8 cellular contexts compared by ENCODE assay signal in the genomic region with DNA sequence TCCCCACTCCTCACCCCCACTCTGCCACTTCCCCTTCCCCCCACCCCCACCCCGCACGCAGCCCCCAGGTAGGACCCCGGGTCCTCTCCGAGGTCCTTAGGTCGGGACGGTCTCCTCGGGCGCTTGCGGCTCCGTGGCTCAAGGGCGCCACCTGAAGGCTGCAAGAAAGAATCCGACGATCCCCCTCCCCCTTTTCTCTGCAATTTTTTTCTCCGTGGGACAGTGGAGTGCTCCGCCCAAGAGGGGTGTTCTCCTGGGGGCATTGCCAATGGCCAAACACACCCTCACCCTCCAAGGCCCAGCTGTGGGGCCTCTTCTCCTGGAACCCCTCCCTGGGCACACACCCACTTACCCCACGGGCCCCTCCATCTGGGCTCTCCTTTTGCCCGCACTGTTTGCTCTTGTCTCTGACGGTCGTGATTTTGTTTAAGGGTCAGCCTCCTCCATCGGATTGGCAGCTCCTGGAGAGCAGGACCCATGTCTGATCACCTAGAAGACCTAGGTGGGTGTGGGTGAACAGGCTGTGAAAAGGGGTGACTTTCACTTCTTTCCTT. TPM values are rescaled to one million over a fixed set of nuclear protein-coding genes. Genes with fewer than 3 reads are reported as not detected.
A peak's percentile ranks its signal among the peaks of the same experiment; 100 is the strongest.
DNase-seq lines count a peak whose midpoint lies in the region; ATAC-seq, FAIRE-seq and TF ChIP-seq lines count a peak whose summit lies in the region.

No MANE protein-coding gene starts in this region.

- H3K36me3 ChIP-seq in GM12878 (ENCODE audit: control insufficient read depth in 2 of 2, insufficient read depth in 2 of 2, low read length in 1 of 2), result no peaks in the 10 kb centered on the region
- no peaks in the 10 kb centered on the region for H3K36me3 ChIP-seq in keratinocyte (ENCODE audit: control insufficient read depth in 2 of 2, extremely low read depth in 1 of 2, insufficient read depth in 2 of 2, low read length in 2 of 2)

- H4K20me1 ChIP-seq in GM12878 (ENCODE audit: control insufficient read depth, insufficient read depth), result no peaks in the 10 kb centered on the region
- no peaks in the 10 kb centered on the region for H4K20me1 ChIP-seq in keratinocyte (ENCODE audit: control insufficient read depth, extremely low read depth, insufficient read depth, low read length)

- no peak overlapping the region for H2AFZ ChIP-seq in GM12878 (ENCODE audit: control insufficient read depth, low read depth, low read length)
- H2AFZ ChIP-seq in keratinocyte (ENCODE audit: control insufficient read depth, low read length), result no peak overlapping the region

- H3K4me3 ChIP-seq in GM12878 (no peak overlapping the region), keratinocyte (ENCODE audit: control insufficient read depth in 2 of 3, extremely low read depth in 1 of 3, insufficient read depth in 2 of 3, low read depth in 1 of 3, low read length in 3 of 3) (peak overlapping the region in 1 of 3 experiments; percentile 35)

- H3K9me1 ChIP-seq in keratinocyte (ENCODE audit: control insufficient read depth, extremely low read depth, insufficient read depth, low read length), result no peaks in the 10 kb centered on the region

- no peaks in the 10 kb centered on the region for H3K4me1 ChIP-seq in GM12878 (ENCODE audit: control insufficient read depth, insufficient read depth, low read length)
- H3K4me1 ChIP-seq in keratinocyte (ENCODE audit: control insufficient read depth, extremely low read depth, insufficient read depth, low read length), result no peaks in the 10 kb centered on the region

- dilution Hi-C loops in keratinocyte (cut with MboI; ENCODE audit: extremely low pct_ligation_motif_present, low sequenced_read_pairs), result no loop called here

- TF ChIP-seq RAD21 in GM12878 (IDR thresholded peaks at IDR 0.05; ENCODE audit: insufficient read depth, low read depth, low read length), result peak; percentile 58

- DNase-seq in DMS53 treated with DMSO at 0.1 percent for 48 hours (lab: John Stamatoyannopoulos, UW; ENCODE audit: unreplicated experiment), result peak; percentile 44
- DNase-seq in KBM-7, result peak; percentile 64
- DNase-seq in SK-N-DZ (ENCODE audit: low spot score), result peak; percentile 75
- no peak for DNase-seq in GM12878 (ENCODE audit: low read depth, low spot score)
- DNase-seq in keratinocyte (ENCODE audit: low read depth, low spot score), result no peak
- peak in 2 of 3 experiments; percentile 9 to 21 for DNase-seq in stimulated activated CD4-positive, alpha-beta T cell treated with anti-CD3 and anti-CD28 coated beads, TNF-alpha, amount 100 ng/mL, for 4 hours (ENCODE audit: low read depth in 3 of 3)
- DNase-seq in ureter (ENCODE audit: low spot score), result no peak

- intact Hi-C loops in GM12878 (cut with micrococcal nuclease; ENCODE audit: unreplicated experiment), result no loop called here

- in situ Hi-C loops in KBM-7 (cut with MboI; ENCODE audit: low pct_unique_long_range_greater_than_20kb, low sequenced_read_pairs) (no loop called here), GM12878 (cut with MboI) (no loop called here)

- peak; percentile 42 to 55 (median 51) for TF ChIP-seq CTCF in GM12878 (IDR thresholded peaks at IDR 0.05 in 2 of 3, conservative IDR thresholded peaks at IDR 0.05 in 1 of 3; ENCODE audit: control insufficient read depth in 2 of 3, extremely low read depth in 1 of 3, insufficient read depth in 1 of 3, low read depth in 3 of 3, low read length in 3 of 3)
- TF ChIP-seq CTCF in keratinocyte (optimal IDR thresholded peaks at IDR 0.05 in 1 of 3, IDR thresholded peaks at IDR 0.05 in 1 of 3, conservative IDR thresholded peaks at IDR 0.05 in 1 of 3; ENCODE audit: extremely low read depth in 1 of 3, insufficient read depth in 2 of 3, low read length in 3 of 3), result peak; percentile 48 to 76 (median 63)

- RAD21 ChIA-PET in GM12878 (lab: Charles Lee; ENCODE audit: unreplicated experiment), result no interaction called here

- H3K9ac ChIP-seq in GM12878 (ENCODE audit: control insufficient read depth, insufficient read depth, low read length), result no peak overlapping the region
- H3K9ac ChIP-seq in keratinocyte (ENCODE audit: control insufficient read depth, extremely low read depth, insufficient read depth, low read length), result no peak overlapping the region

- no TSS peak for BruUV-seq in GM12878 (replicated peaks; lab: Mats Ljungman, UMichigan)

- no peak overlapping the region for H3K27ac ChIP-seq in GM12878 (ENCODE audit: control insufficient read depth, insufficient read depth)
- no peak overlapping the region for H3K27ac ChIP-seq in keratinocyte (ENCODE audit: control insufficient read depth, insufficient read depth, low read length)

- TF ChIP-seq EP300 in GM12878 (IDR thresholded peaks at IDR 0.05; ENCODE audit: borderline replicate concordance in 1 of 2, control insufficient read depth in 1 of 2, low read depth in 2 of 2, low read length in 2 of 2), result no peak

- 16% methylated on average over 17 of the region's 20 CpGs for WGBS in GM12878 (ENCODE audit: insufficient coverage, insufficient replicate concordance, low lambda C conversion rate, missing lambda C conversion rate)

- POLR2A ChIA-PET in GM12878 (lab: Charles Lee), result no interaction called here

- CTCF ChIA-PET in GM12878 (lab: Yijun Ruan, JAX), result no interaction called here

- peaks cover 2 to 4% of the 10 kb centered on the region in 2 experiments; a peak in 3 of 4 replicates for H3K27me3 ChIP-seq in GM12878 (replicated peaks in 1 of 2; ENCODE audit: control insufficient read depth in 2 of 2, insufficient read depth in 2 of 2, low read length in 1 of 2)
- H3K27me3 ChIP-seq in keratinocyte (ENCODE audit: control insufficient read depth, extremely low read depth, insufficient read depth, low read length), result peaks cover 42% of the 10 kb centered on the region

- no peaks in the 10 kb centered on the region for H3K9me3 ChIP-seq in GM12878 (replicated peaks; ENCODE audit: control insufficient read depth, insufficient read depth, low read length)
- H3K9me3 ChIP-seq in keratinocyte (ENCODE audit: control insufficient read depth, low read depth, low read length), result no peaks in the 10 kb centered on the region

- SMC1A ChIA-PET in GM12878 (lab: Charles Lee; ENCODE audit: uncharacterized antibody, unreplicated experiment), result no interaction called here

- no peaks in the 10 kb centered on the region for H3K79me2 ChIP-seq in GM12878 (ENCODE audit: control insufficient read depth, insufficient read depth, low read length)
- H3K79me2 ChIP-seq in keratinocyte (ENCODE audit: control insufficient read depth, insufficient read depth, low read length), result no peaks in the 10 kb centered on the region

- no peak for FAIRE-seq in GM12878 (lab: Jason Lieb, UNC)
- FAIRE-seq in keratinocyte (lab: Jason Lieb, UNC), result no peak

- ATAC-seq in GM12878 (peak; percentile 76), GM18909 (IDR thresholded peaks at IDR 0.05; ENCODE audit: poor library complexity, unreplicated experiment) (no peak)

- no peak overlapping the region for H3K4me2 ChIP-seq in GM12878 (ENCODE audit: control insufficient read depth, insufficient read depth)
- no peak overlapping the region for H3K4me2 ChIP-seq in keratinocyte (ENCODE audit: control insufficient read depth, extremely low read depth, insufficient read depth, low read depth, low read length)

- no peak for TF ChIP-seq POLR2A in GM12878 (IDR thresholded peaks at IDR 0.05; ENCODE audit: low read depth, low read length)

RNA-seq across cellular contexts. Expression of gene TMEM74B, which starts 1.1 kb away (rescaled TPM):
- polyA plus RNA-seq in SK-N-DZ (2014; cell fraction: cytosol; rRNA removed), result 4.3 and 6.5 TPM in 2 replicates
- 61.7 and 64.2 TPM in 2 replicates for polyA plus RNA-seq in SK-N-DZ (2014; cell fraction: nucleus; rRNA removed)
- 0.48 TPM in 1 of 2 replicates, not detected in the other for total RNA-seq in GM12878 (2013; cell fraction: nucleolus; rRNA removed)
- total RNA-seq in GM12878 (2014; rRNA removed), result not detected in 2 replicates
- not detected in 2 replicates for total RNA-seq in GM12878 (2014; rRNA removed; fragmentation: Illumina TruSeq; extraction: Trizol)
- not detected in 2 replicates for total RNA-seq in GM12878 (2021)
- polyA plus RNA-seq in GM12878 (2011; ENCODE audit: low read depth), result not detected
- polyA plus RNA-seq in GM12878 (2011; rRNA removed), result 0.06 and 0.07 TPM in 2 replicates
- polyA plus RNA-seq in GM12878 (2011; cell fraction: cytosol; rRNA removed), result 0.03 TPM in 1 of 2 replicates, not detected in the other
- polyA plus RNA-seq in GM12878 (2011; cell fraction: nucleus; rRNA removed), result 0.38 and 1.1 TPM in 2 replicates
- polyA plus RNA-seq in GM12878 (2012), result 0.28 and 0.65 TPM in 2 replicates
- polyA plus RNA-seq in GM12878 (2014; fragmentation: Illumina TruSeq; extraction: Trizol), result not detected in 2 replicates
- not detected for polyA plus RNA-seq in GM12878 (2014; fragmentation: Nextera tagmentation; extraction: Ambion mirVana)
- polyA plus RNA-seq in GM12878 (2014; rRNA removed), result not detected in 2 replicates
- not detected for polyA plus RNA-seq in GM12878 (2016; fragmentation: Nextera tagmentation; extraction: Ambion mirVana)
- polyA minus RNA-seq in GM12878 (2011; rRNA and poly(A)+ RNA removed), result not detected in 2 replicates
- polyA minus RNA-seq in GM12878 (2011; cell fraction: cytosol; rRNA and poly(A)+ RNA removed), result not detected in 2 replicates
- 0.36 TPM in 1 of 2 replicates, not detected in the other for polyA minus RNA-seq in GM12878 (2011; cell fraction: nucleus; rRNA and poly(A)+ RNA removed)
- 0.33 to 3.4 TPM (median 0.58 TPM) in 3 replicates for polyA plus RNA-seq in keratinocyte
- 2.9 TPM for polyA plus RNA-seq in keratinocyte (2011; ENCODE audit: low read depth)
- polyA plus RNA-seq in keratinocyte (2011; cell fraction: cytosol; rRNA removed), result 0.07 and 0.36 TPM in 2 replicates
- polyA plus RNA-seq in keratinocyte (2011; cell fraction: nucleus; rRNA removed), result 11.8 and 18.4 TPM in 2 replicates
- 0.54 and 4.4 TPM in 2 replicates for polyA plus RNA-seq in keratinocyte (2012; ENCODE audit: low replicate concordance)
- polyA minus RNA-seq in keratinocyte, result 0.59 to 1.4 TPM in 2 of 3 replicates, not detected in the other
- not detected for polyA minus RNA-seq in keratinocyte (2011; cell fraction: cytosol; rRNA and poly(A)+ RNA removed)
- 0.63 and 0.70 TPM in 2 replicates for polyA minus RNA-seq in keratinocyte (2011; cell fraction: nucleus; rRNA and poly(A)+ RNA removed)
- 3.6 TPM for total RNA-seq in ureter

RNA-seq across cellular contexts. Expression of gene C20orf202, which starts 17.4 kb away (rescaled TPM):
- polyA plus RNA-seq in SK-N-DZ (2014; cell fraction: cytosol; rRNA removed), result not detected in 2 replicates
- polyA plus RNA-seq in SK-N-DZ (2014; cell fraction: nucleus; rRNA removed), result not detected in 2 replicates
- total RNA-seq in GM12878 (2013; cell fraction: nucleolus; rRNA removed), result 0.48 TPM in 1 of 2 replicates, not detected in the other
- total RNA-seq in GM12878 (2014; rRNA removed) (not detected in 2 replicates), GM12878 (2014; rRNA removed; fragmentation: Illumina TruSeq; extraction: Trizol) (not detected in 2 replicates), GM12878 (2021) (not detected in 2 replicates), ureter (1.2 TPM)
- not detected for polyA plus RNA-seq in GM12878 (2011; ENCODE audit: low read depth)
- polyA plus RNA-seq in GM12878 (2011; rRNA removed) (0.04 and 0.10 TPM in 2 replicates), GM12878 (2014; fragmentation: Illumina TruSeq; extraction: Trizol) (0.04 TPM in 1 of 2 replicates, not detected in the other), GM12878 (2014; fragmentation: Nextera tagmentation; extraction: Ambion mirVana) (not detected), GM12878 (2014; rRNA removed) (0.08 TPM in 1 of 2 replicates, not detected in the other), GM12878 (2016; fragmentation: Nextera tagmentation; extraction: Ambion mirVana) (not detected), keratinocyte (not detected in 3 replicates)
- polyA plus RNA-seq in GM12878 (2011; cell fraction: cytosol; rRNA removed), result 0.03 and 0.06 TPM in 2 replicates
- polyA plus RNA-seq in GM12878 (2011; cell fraction: nucleus; rRNA removed), result 0.07 TPM in 1 of 2 replicates, not detected in the other
- not detected in 2 replicates for polyA plus RNA-seq in GM12878 (2012)
- polyA minus RNA-seq in GM12878 (2011; rRNA and poly(A)+ RNA removed), result not detected in 2 replicates
- not detected in 2 replicates for polyA minus RNA-seq in GM12878 (2011; cell fraction: cytosol; rRNA and poly(A)+ RNA removed)
- not detected in 2 replicates for polyA minus RNA-seq in GM12878 (2011; cell fraction: nucleus; rRNA and poly(A)+ RNA removed)
- polyA plus RNA-seq in keratinocyte (2011; ENCODE audit: low read depth), result not detected
- not detected in 2 replicates for polyA plus RNA-seq in keratinocyte (2011; cell fraction: cytosol; rRNA removed)
- not detected in 2 replicates for polyA plus RNA-seq in keratinocyte (2011; cell fraction: nucleus; rRNA removed)
- 0.10 TPM in 1 of 2 replicates, not detected in the other for polyA plus RNA-seq in keratinocyte (2012; ENCODE audit: low replicate concordance)
- not detected in 3 replicates for polyA minus RNA-seq in keratinocyte
- polyA minus RNA-seq in keratinocyte (2011; cell fraction: cytosol; rRNA and poly(A)+ RNA removed), result not detected
- not detected in 2 replicates for polyA minus RNA-seq in keratinocyte (2011; cell fraction: nucleus; rRNA and poly(A)+ RNA removed)

RNA-seq across cellular contexts. Expression of gene RAD21L1, which starts 40.0 kb away (rescaled TPM):
- polyA plus RNA-seq in SK-N-DZ (2014; cell fraction: cytosol; rRNA removed), result not detected in 2 replicates
- polyA plus RNA-seq in SK-N-DZ (2014; cell fraction: nucleus; rRNA removed), result not detected in 2 replicates
- total RNA-seq in GM12878 (2013; cell fraction: nucleolus; rRNA removed), result 0.35 TPM in 1 of 2 replicates, not detected in the other
- total RNA-seq in GM12878 (2014; rRNA removed), result not detected in 2 replicates
- not detected in 2 replicates for total RNA-seq in GM12878 (2014; rRNA removed; fragmentation: Illumina TruSeq; extraction: Trizol)
- not detected in 2 replicates for total RNA-seq in GM12878 (2021)
- polyA plus RNA-seq in GM12878 (2011; ENCODE audit: low read depth), result not detected
- polyA plus RNA-seq in GM12878 (2011; rRNA removed), result not detected in 2 replicates
- polyA plus RNA-seq in GM12878 (2011; cell fraction: cytosol; rRNA removed), result not detected in 2 replicates
- not detected in 2 replicates for polyA plus RNA-seq in GM12878 (2011; cell fraction: nucleus; rRNA removed)
- polyA plus RNA-seq in GM12878 (2012), result not detected in 2 replicates
- polyA plus RNA-seq in GM12878 (2014; fragmentation: Illumina TruSeq; extraction: Trizol), result 0.14 TPM in 1 of 2 replicates, not detected in the other
- not detected for polyA plus RNA-seq in GM12878 (2014; fragmentation: Nextera tagmentation; extraction: Ambion mirVana)
- not detected in 2 replicates for polyA plus RNA-seq in GM12878 (2014; rRNA removed)
- not detected for polyA plus RNA-seq in GM12878 (2016; fragmentation: Nextera tagmentation; extraction: Ambion mirVana)
- polyA minus RNA-seq in GM12878 (2011; rRNA and poly(A)+ RNA removed), result not detected in 2 replicates
- polyA minus RNA-seq in GM12878 (2011; cell fraction: cytosol; rRNA and poly(A)+ RNA removed), result not detected in 2 replicates
- not detected in 2 replicates for polyA minus RNA-seq in GM12878 (2011; cell fraction: nucleus; rRNA and poly(A)+ RNA removed)
- polyA plus RNA-seq in keratinocyte, result 0.06 TPM in 1 of 3 replicates, not detected in the others
- polyA plus RNA-seq in keratinocyte (2011; ENCODE audit: low read depth), result not detected
- not detected in 2 replicates for polyA plus RNA-seq in keratinocyte (2011; cell fraction: cytosol; rRNA removed)
- not detected in 2 replicates for polyA plus RNA-seq in keratinocyte (2011; cell fraction: nucleus; rRNA removed)
- not detected in 2 replicates for polyA plus RNA-seq in keratinocyte (2012; ENCODE audit: low replicate concordance)
- 0.54 TPM in 1 of 3 replicates, not detected in the others for polyA minus RNA-seq in keratinocyte
- not detected for polyA minus RNA-seq in keratinocyte (2011; cell fraction: cytosol; rRNA and poly(A)+ RNA removed)
- not detected in 2 replicates for polyA minus RNA-seq in keratinocyte (2011; cell fraction: nucleus; rRNA and poly(A)+ RNA removed)
- not detected for total RNA-seq in ureter

Comparison
In these comparisons a context has a peak if more than half of its experiments do, and no peak if none do; other contexts are left out.
1. DNase-seq: peak in DMS53 treated with DMSO at 0.1 percent for 48 hours (single experiment), KBM-7 (single experiment), SK-N-DZ (single experiment) and stimulated activated CD4-positive, alpha-beta T cell treated with anti-CD3 and anti-CD28 coated beads, TNF-alpha, amount 100 ng/mL, for 4 hours (2 of 3); none in GM12878 (single experiment), keratinocyte (single experiment) and ureter (single experiment).